Comparison of ENCODE assay signal across 1 cellular context in the genomic region with DNA sequence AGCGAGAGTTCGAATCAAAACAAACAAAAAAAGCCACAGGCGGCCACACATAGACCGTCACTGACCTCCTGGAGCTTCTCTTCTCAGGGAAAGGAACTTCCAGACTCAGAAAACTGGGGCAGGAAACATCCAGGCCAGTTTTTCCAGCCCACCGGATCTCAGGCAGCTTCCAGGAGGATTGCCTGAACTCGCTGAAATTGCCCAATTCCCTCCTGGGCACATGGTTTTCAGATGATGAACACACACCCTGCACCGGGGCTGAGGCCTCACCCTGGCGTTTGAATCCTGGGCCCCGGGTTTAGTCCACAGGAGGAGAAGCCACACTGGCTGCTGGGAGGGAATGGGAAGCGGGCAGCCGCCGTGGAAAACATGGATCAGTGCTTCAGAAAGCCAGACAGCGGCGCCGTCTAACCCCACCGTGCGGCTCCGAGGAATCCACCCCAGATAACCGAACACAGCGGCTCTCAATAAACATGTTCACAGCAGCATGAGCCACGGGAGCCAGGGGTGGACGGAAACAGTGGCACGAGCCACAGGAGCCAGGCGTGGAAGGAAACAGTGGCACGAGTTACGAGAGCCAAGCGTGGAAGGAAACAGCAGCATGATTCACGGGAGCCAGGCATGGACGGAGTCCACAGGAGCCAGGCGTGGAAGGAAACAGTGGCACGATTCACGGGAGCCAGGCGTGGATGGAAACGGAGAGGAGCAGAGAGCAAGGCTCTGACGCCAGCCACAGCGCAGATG.
A peak's percentile ranks its signal among the peaks of the same experiment; 100 is the strongest.
TF ChIP-seq lines count a peak whose summit lies in the region.

No MANE protein-coding gene starts in this region.

TF ChIP-seq in HepG2, 621 proteins besides CTCF, POLR2A, EP300 and RAD21 (continued from another document and continues in another):
- no peak for TF ChIP-seq ZNF572 (CRISPR knock-in tag; IDR thresholded peaks at IDR 0.05)
- TF ChIP-seq, protein P1, sequence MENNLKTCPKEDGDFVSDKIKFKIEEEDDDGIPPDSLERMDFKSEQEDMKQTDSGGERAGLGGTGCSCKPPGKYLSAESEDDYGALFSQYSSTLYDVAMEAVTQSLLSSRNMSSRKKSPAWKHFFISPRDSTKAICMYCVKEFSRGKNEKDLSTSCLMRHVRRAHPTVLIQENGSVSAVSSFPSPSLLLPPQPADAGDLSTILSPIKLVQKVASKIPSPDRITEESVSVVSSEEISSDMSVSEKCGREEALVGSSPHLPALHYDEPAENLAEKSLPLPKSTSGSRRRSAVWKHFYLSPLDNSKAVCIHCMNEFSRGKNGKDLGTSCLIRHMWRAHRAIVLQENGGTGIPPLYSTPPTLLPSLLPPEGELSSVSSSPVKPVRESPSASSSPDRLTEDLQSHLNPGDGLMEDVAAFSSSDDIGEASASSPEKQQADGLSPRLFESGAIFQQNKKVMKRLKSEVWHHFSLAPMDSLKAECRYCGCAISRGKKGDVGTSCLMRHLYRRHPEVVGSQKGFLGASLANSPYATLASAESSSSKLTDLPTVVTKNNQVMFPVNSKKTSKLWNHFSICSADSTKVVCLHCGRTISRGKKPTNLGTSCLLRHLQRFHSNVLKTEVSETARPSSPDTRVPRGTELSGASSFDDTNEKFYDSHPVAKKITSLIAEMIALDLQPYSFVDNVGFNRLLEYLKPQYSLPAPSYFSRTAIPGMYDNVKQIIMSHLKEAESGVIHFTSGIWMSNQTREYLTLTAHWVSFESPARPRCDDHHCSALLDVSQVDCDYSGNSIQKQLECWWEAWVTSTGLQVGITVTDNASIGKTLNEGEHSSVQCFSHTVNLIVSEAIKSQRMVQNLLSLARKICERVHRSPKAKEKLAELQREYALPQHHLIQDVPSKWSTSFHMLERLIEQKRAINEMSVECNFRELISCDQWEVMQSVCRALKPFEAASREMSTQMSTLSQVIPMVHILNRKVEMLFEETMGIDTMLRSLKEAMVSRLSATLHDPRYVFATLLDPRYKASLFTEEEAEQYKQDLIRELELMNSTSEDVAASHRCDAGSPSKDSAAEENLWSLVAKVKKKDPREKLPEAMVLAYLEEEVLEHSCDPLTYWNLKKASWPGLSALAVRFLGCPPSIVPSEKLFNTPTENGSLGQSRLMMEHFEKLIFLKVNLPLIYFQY (CRISPR knock-in tag; IDR thresholded peaks at IDR 0.05; ENCODE audit: borderline replicate concordance), result peak; percentile 84
- peak; percentile 86; the same call in 1 of the 2 replicates for TF ChIP-seq ZNF30 (CRISPR knock-in tag; IDR thresholded peaks at IDR 0.05)
- peak; percentile 49; the same call in 1 of the 2 replicates for TF ChIP-seq ZBTB20 (CRISPR knock-in tag; IDR thresholded peaks at IDR 0.05; ENCODE audit: borderline replicate concordance, low read depth)
- TF ChIP-seq, protein P2, sequence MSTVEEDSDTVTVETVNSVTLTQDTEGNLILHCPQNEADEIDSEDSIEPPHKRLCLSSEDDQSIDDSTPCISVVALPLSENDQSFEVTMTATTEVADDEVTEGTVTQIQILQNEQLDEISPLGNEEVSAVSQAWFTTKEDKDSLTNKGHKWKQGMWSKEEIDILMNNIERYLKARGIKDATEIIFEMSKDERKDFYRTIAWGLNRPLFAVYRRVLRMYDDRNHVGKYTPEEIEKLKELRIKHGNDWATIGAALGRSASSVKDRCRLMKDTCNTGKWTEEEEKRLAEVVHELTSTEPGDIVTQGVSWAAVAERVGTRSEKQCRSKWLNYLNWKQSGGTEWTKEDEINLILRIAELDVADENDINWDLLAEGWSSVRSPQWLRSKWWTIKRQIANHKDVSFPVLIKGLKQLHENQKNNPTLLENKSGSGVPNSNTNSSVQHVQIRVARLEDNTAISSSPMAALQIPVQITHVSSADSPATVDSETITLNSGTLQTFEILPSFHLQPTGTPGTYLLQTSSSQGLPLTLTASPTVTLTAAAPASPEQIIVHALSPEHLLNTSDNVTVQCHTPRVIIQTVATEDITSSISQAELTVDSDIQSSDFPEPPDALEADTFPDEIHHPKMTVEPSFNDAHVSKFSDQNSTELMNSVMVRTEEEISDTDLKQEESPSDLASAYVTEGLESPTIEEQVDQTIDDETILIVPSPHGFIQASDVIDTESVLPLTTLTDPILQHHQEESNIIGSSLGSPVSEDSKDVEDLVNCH (CRISPR knock-in tag; IDR thresholded peaks at IDR 0.05), result no peak
- TF ChIP-seq SPEN (CRISPR knock-in tag; IDR thresholded peaks at IDR 0.05; ENCODE audit: low read depth), result peak; percentile 66
- TF ChIP-seq NFKBIZ (CRISPR knock-in tag; IDR thresholded peaks at IDR 0.05), result peak; percentile 86; the same call in 1 of the 2 replicates
- TF ChIP-seq, protein P3, sequence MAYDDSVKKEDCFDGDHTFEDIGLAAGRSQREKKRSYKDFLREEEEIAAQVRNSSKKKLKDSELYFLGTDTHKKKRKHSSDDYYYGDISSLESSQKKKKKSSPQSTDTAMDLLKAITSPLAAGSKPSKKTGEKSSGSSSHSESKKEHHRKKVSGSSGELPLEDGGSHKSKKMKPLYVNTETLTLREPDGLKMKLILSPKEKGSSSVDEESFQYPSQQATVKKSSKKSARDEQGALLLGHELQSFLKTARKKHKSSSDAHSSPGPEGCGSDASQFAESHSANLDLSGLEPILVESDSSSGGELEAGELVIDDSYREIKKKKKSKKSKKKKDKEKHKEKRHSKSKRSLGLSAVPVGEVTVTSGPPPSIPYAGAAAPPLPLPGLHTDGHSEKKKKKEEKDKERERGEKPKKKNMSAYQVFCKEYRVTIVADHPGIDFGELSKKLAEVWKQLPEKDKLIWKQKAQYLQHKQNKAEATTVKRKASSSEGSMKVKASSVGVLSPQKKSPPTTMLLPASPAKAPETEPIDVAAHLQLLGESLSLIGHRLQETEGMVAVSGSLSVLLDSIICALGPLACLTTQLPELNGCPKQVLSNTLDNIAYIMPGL (CRISPR knock-in tag; IDR thresholded peaks at IDR 0.05; ENCODE audit: borderline replicate concordance in 1 of 2, low read depth in 1 of 2), result peak in 1 of 2 experiments; percentile 70; a peak in 1 of 4 replicates
- peak; percentile 79 for TF ChIP-seq SOX5 (CRISPR knock-in tag; IDR thresholded peaks at IDR 0.05; ENCODE audit: borderline replicate concordance)
- 0 out of 2 replicates have a peak, but pooled peaks have one; percentile 49 for TF ChIP-seq NAIF1 (CRISPR knock-in tag; IDR thresholded peaks at IDR 0.05; ENCODE audit: borderline replicate concordance)
- TF ChIP-seq, protein P4, sequence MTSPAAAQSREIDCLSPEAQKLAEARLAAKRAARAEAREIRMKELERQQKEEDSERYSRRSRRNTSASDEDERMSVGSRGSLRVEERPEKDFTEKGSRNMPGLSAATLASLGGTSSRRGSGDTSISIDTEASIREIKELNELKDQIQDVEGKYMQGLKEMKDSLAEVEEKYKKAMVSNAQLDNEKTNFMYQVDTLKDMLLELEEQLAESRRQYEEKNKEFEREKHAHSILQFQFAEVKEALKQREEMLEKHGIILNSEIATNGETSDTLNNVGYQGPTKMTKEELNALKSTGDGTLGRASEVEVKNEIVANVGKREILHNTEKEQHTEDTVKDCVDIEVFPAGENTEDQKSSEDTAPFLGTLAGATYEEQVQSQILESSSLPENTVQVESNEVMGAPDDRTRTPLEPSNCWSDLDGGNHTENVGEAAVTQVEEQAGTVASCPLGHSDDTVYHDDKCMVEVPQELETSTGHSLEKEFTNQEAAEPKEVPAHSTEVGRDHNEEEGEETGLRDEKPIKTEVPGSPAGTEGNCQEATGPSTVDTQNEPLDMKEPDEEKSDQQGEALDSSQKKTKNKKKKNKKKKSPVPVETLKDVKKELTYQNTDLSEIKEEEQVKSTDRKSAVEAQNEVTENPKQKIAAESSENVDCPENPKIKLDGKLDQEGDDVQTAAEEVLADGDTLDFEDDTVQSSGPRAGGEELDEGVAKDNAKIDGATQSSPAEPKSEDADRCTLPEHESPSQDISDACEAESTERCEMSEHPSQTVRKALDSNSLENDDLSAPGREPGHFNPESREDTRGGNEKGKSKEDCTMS (CRISPR knock-in tag; conservative IDR thresholded peaks at IDR 0.05), result no peak
- no peak for TF ChIP-seq ZC3H4 (CRISPR knock-in tag; IDR thresholded peaks at IDR 0.05; ENCODE audit: borderline replicate concordance)
- TF ChIP-seq SMARCC2 (IDR thresholded peaks at IDR 0.05), result no peak
- TF ChIP-seq, protein P5, sequence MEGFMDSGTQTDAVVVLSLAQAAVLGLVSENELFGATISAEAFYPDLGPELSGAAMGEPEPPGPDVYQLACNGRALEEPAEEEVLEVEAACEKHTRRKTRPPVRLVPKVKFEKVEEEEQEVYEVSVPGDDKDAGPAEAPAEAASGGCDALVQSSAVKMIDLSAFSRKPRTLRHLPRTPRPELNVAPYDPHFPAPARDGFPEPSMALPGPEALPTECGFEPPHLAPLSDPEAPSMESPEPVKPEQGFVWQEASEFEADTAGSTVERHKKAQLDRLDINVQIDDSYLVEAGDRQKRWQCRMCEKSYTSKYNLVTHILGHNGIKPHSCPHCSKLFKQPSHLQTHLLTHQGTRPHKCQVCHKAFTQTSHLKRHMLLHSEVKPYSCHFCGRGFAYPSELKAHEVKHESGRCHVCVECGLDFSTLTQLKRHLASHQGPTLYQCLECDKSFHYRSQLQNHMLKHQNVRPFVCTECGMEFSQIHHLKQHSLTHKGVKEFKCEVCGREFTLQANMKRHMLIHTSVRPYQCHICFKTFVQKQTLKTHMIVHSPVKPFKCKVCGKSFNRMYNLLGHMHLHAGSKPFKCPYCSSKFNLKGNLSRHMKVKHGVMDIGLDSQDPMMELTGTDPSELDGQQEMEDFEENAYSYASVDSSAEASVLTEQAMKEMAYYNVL (CRISPR knock-in tag; IDR thresholded peaks at IDR 0.05; ENCODE audit: borderline replicate concordance), result peak; percentile 67; the same call in 1 of the 2 replicates
- no peak for TF ChIP-seq TCF7L2 (IDR thresholded peaks at IDR 0.05; ENCODE audit: low read depth, low read length)
- TF ChIP-seq ZNF75D (CRISPR knock-in tag; IDR thresholded peaks at IDR 0.05; ENCODE audit: borderline replicate concordance), result no peak
- 0 out of 2 replicates have a peak, but pooled peaks have one; percentile 29 for TF ChIP-seq MLLT10 (CRISPR knock-in tag; IDR thresholded peaks at IDR 0.05)
- TF ChIP-seq NFYC (CRISPR knock-in tag; IDR thresholded peaks at IDR 0.05), result peak; percentile 40; the same call in 1 of the 2 replicates
- peak; percentile 54 for TF ChIP-seq ELF1 (CRISPR knock-in tag; IDR thresholded peaks at IDR 0.05)
- peak; percentile 97 for TF ChIP-seq ERF (CRISPR knock-in tag; IDR thresholded peaks at IDR 0.05)
- peak; percentile 58; the same call in 1 of the 2 replicates for TF ChIP-seq ISL2 (CRISPR knock-in tag; IDR thresholded peaks at IDR 0.05)
- peak; percentile 61; the same call in 1 of the 2 replicates for TF ChIP-seq ZBTB38 (CRISPR knock-in tag; IDR thresholded peaks at IDR 0.05)
- TF ChIP-seq, protein P6, sequence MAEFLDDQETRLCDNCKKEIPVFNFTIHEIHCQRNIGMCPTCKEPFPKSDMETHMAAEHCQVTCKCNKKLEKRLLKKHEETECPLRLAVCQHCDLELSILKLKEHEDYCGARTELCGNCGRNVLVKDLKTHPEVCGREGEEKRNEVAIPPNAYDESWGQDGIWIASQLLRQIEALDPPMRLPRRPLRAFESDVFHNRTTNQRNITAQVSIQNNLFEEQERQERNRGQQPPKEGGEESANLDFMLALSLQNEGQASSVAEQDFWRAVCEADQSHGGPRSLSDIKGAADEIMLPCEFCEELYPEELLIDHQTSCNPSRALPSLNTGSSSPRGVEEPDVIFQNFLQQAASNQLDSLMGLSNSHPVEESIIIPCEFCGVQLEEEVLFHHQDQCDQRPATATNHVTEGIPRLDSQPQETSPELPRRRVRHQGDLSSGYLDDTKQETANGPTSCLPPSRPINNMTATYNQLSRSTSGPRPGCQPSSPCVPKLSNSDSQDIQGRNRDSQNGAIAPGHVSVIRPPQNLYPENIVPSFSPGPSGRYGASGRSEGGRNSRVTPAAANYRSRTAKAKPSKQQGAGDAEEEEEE (CRISPR knock-in tag; IDR thresholded peaks at IDR 0.05; ENCODE audit: borderline replicate concordance), result no peak
- no peak for TF ChIP-seq ZSCAN29 (CRISPR knock-in tag; conservative IDR thresholded peaks at IDR 0.05)
- TF ChIP-seq FOXA1 (IDR thresholded peaks at IDR 0.05), result no peak
- TF ChIP-seq FOXA1 (CRISPR knock-in tag; IDR thresholded peaks at IDR 0.05), result no peak
- TF ChIP-seq, protein P7, sequence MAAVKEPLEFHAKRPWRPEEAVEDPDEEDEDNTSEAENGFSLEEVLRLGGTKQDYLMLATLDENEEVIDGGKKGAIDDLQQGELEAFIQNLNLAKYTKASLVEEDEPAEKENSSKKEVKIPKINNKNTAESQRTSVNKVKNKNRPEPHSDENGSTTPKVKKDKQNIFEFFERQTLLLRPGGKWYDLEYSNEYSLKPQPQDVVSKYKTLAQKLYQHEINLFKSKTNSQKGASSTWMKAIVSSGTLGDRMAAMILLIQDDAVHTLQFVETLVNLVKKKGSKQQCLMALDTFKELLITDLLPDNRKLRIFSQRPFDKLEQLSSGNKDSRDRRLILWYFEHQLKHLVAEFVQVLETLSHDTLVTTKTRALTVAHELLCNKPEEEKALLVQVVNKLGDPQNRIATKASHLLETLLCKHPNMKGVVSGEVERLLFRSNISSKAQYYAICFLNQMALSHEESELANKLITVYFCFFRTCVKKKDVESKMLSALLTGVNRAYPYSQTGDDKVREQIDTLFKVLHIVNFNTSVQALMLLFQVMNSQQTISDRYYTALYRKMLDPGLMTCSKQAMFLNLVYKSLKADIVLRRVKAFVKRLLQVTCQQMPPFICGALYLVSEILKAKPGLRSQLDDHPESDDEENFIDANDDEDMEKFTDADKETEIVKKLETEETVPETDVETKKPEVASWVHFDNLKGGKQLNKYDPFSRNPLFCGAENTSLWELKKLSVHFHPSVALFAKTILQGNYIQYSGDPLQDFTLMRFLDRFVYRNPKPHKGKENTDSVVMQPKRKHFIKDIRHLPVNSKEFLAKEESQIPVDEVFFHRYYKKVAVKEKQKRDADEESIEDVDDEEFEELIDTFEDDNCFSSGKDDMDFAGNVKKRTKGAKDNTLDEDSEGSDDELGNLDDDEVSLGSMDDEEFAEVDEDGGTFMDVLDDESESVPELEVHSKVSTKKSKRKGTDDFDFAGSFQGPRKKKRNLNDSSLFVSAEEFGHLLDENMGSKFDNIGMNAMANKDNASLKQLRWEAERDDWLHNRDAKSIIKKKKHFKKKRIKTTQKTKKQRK (IDR thresholded peaks at IDR 0.05; ENCODE audit: low read length), result no peak
- 0 out of 2 replicates have a peak, but pooled peaks have one; percentile 71 for TF ChIP-seq NFATC3 (CRISPR knock-in tag; IDR thresholded peaks at IDR 0.05)
- TF ChIP-seq, protein P8, sequence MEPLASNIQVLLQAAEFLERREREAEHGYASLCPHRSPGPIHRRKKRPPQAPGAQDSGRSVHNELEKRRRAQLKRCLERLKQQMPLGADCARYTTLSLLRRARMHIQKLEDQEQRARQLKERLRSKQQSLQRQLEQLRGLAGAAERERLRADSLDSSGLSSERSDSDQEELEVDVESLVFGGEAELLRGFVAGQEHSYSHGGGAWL (CRISPR knock-in tag; IDR thresholded peaks at IDR 0.05), result peak; percentile 87
- TF ChIP-seq ZNF746 (CRISPR knock-in tag; IDR thresholded peaks at IDR 0.05), result peak; percentile 78
- TF ChIP-seq ZNF256 (CRISPR knock-in tag; conservative IDR thresholded peaks at IDR 0.05), result peak; percentile 95; the same call in 1 of the 2 replicates
- TF ChIP-seq, protein P9, sequence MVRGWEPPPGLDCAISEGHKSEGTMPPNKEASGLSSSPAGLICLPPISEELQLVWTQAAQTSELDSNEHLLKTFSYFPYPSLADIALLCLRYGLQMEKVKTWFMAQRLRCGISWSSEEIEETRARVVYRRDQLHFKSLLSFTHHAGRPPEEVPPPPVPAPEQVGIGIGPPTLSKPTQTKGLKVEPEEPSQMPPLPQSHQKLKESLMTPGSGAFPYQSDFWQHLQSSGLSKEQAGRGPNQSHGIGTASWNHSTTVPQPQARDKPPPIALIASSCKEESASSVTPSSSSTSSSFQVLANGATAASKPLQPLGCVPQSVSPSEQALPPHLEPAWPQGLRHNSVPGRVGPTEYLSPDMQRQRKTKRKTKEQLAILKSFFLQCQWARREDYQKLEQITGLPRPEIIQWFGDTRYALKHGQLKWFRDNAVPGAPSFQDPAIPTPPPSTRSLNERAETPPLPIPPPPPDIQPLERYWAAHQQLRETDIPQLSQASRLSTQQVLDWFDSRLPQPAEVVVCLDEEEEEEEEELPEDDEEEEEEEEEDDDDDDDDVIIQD (CRISPR knock-in tag; IDR thresholded peaks at IDR 0.05; ENCODE audit: low read depth), result peak; percentile 48; the same call in 1 of the 2 replicates
- TF ChIP-seq ZNF780A (CRISPR knock-in tag; IDR thresholded peaks at IDR 0.05), result no peak
- TF ChIP-seq ZNF747 (CRISPR knock-in tag; IDR thresholded peaks at IDR 0.05; ENCODE audit: borderline replicate concordance), result no peak
